1 cellular context compared by ENCODE assay signal in genomic region chr4:138775890-138776289, GRCh38.
TF ChIP-seq lines count a peak whose summit lies in the region.

No MANE protein-coding gene starts in this region.

TF ChIP-seq in K562, 482 proteins besides CTCF, POLR2A, EP300 and RAD21 (continued from another document):
- TF ChIP-seq MGA (IDR thresholded peaks at IDR 0.05): peak; percentile 44; the same call in 1 of the 2 replicates
- TF ChIP-seq RAD51 (IDR thresholded peaks at IDR 0.05; ENCODE audit: borderline replicate concordance, low read depth): peak; percentile 44; the same call in 1 of the 2 replicates
- no peak for TF ChIP-seq PTRF (tag; IDR thresholded peaks at IDR 0.05)
- TF ChIP-seq RNF2 (IDR thresholded peaks at IDR 0.05): 0 out of 2 replicates have a peak, but pooled peaks have one; percentile 16
- TF ChIP-seq CXXC5 (CRISPR knock-in tag; IDR thresholded peaks at IDR 0.05): peak; percentile 16; the same call in 1 of the 2 replicates
- TF ChIP-seq ZNF175 (CRISPR knock-in tag; IDR thresholded peaks at IDR 0.05; ENCODE audit: low read depth): 0 out of 2 replicates have a peak, but pooled peaks have one; percentile 5
- TF ChIP-seq, protein P1, sequence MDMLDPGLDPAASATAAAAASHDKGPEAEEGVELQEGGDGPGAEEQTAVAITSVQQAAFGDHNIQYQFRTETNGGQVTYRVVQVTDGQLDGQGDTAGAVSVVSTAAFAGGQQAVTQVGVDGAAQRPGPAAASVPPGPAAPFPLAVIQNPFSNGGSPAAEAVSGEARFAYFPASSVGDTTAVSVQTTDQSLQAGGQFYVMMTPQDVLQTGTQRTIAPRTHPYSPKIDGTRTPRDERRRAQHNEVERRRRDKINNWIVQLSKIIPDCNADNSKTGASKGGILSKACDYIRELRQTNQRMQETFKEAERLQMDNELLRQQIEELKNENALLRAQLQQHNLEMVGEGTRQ (CRISPR knock-in tag; IDR thresholded peaks at IDR 0.05): 0 out of 2 replicates have a peak, but pooled peaks have one; percentile 29
- peak; percentile 98 for TF ChIP-seq SPI1 (IDR thresholded peaks at IDR 0.05; ENCODE audit: borderline replicate concordance, low read depth, low read length)
- TF ChIP-seq ZNF592 (IDR thresholded peaks at IDR 0.05): 0 out of 2 replicates have a peak, but pooled peaks have one; percentile 25
- TF ChIP-seq USF1 (CRISPR knock-in tag; IDR thresholded peaks at IDR 0.05): 0 out of 2 replicates have a peak, but pooled peaks have one; percentile 13
- no peak for TF ChIP-seq FOSL1 (tag; conservative IDR thresholded peaks at IDR 0.05)
